ENCODE assay signal across 23 cellular contexts in genomic region chr15:70690491-70691281, GRCh38.
DNase-seq lines count a peak whose midpoint lies in the region; ATAC-seq, FAIRE-seq and TF ChIP-seq lines count a peak whose summit lies in the region.
"Had no signal": no experiment of that assay in that cellular context is flagged by ENCODE, and none has a peak within 500 bp of the region (broad histone marks: within the 10 kb centered on the region; RNA-seq: fewer than 3 reads in every experiment).

No MANE protein-coding gene starts in this region.

- CTCF ChIA-PET in Panc1 (lab: Charles Lee): no interaction called here

- H3K27me3 ChIP-seq in Panc1 (ENCODE audit: control insufficient read depth, insufficient read depth, low read length) (no peaks in the 10 kb centered on the region), right lobe of liver (no peaks in the 10 kb centered on the region)
- H3K27me3 ChIP-seq: ascending aorta; BLaER1 treated with 17β-estradiol and CSF1 and Interleukin-3, amounts not matched to agents 10 nM and 100 nM; right atrium auricular region; uterus had no signal

- in situ Hi-C loops in Panc1 (cut with HindIII; ENCODE audit: low pct_unique_long_range_greater_than_20kb, low sequenced_read_pairs): no loop called here

- DNase-seq in Panc1 (ENCODE audit: low read depth, low spot score) (no peak), right lobe of liver (no peak), NCI-H748 treated with DMSO at 0.1 percent for 48 hours (lab: John Stamatoyannopoulos, UW) (no peak)
- no peak for DNase-seq in stimulated activated CD8-positive, alpha-beta memory T cell treated with anti-CD3 and anti-CD28 coated beads, Interleukin-4, amount 100 ng/mL, for 48 hours
- DNase-seq: activated B cell treated with CpG ODN at 0.5 μM for 24 hours; activated CD8-positive, alpha-beta T cell treated with anti-CD3 and anti-CD28 coated beads for 36 hours; activated naive CD4-positive, alpha-beta T cell treated with anti-CD3 and anti-CD28 coated beads, Interleukin-2, amount 50 U/mL, for 16 hours; activated T-cell treated with anti-CD3 and anti-CD28 coated beads, Interleukin-2, amount 50 U/mL, for 48 hours; effector memory CD4-positive, alpha-beta T cell; immature natural killer cell; NCI-H146; nucleus accumbens; stimulated activated CD4-positive, alpha-beta T cell treated with anti-CD3 and anti-CD28 coated beads, Interleukin-15, amount 100 ng/mL, for 24 hours; uterus had no signal

- no peak for TF ChIP-seq POLR2A in right lobe of liver (IDR thresholded peaks at IDR 0.05)

- ATAC-seq in Panc1 (no peak), right lobe of liver (peak; percentile 43 to 64 (median 46)), HG03095 (IDR thresholded peaks at IDR 0.05; ENCODE audit: unreplicated experiment) (no peak), GM21717 (IDR thresholded peaks at IDR 0.05; ENCODE audit: unreplicated experiment) (no peak)
- ATAC-seq: activated CD8-positive, alpha-beta T cell treated with anti-CD3 and anti-CD28 coated beads for 36 hours; HCT116 had no signal

- TSS peak; percentile 1 for BruUV-seq in Panc1 (replicated peaks; lab: Mats Ljungman, UMichigan)

- TF ChIP-seq CTCF in Panc1 (IDR thresholded peaks at IDR 0.05): no peak
- no peak for TF ChIP-seq CTCF in right lobe of liver (IDR thresholded peaks at IDR 0.05)

- H3K27ac ChIP-seq in Panc1 (ENCODE audit: low read length): peak overlapping the region; percentile 53; the same call in 1 of the 2 replicates
- no peak overlapping the region for H3K27ac ChIP-seq in right lobe of liver
- H3K27ac ChIP-seq: ascending aorta; BLaER1 treated with 17β-estradiol and CSF1 and Interleukin-3, amounts not matched to agents 10 nM and 100 nM; right atrium auricular region; uterus had no signal

- intact Hi-C loops in Panc1 (cut with micrococcal nuclease; ENCODE audit: unreplicated experiment) (no loop called here), right lobe of liver (cut with DNase I) (no loop called here)

- H3K4me1 ChIP-seq in Panc1 (ENCODE audit: control insufficient read depth, insufficient read depth, low read length) (peaks cover 29% of the 10 kb centered on the region), right lobe of liver (peaks cover 0 to 11% (median 2%) of the 10 kb centered on the region in 4 donors)
- H3K4me1 ChIP-seq: BLaER1 treated with 17β-estradiol and CSF1 and Interleukin-3, amounts not matched to agents 10 nM and 100 nM; uterus had no signal

- H3K36me3 ChIP-seq in Panc1 (ENCODE audit: control insufficient read depth, insufficient read depth, low read length): peaks cover 54% of the 10 kb centered on the region
- H3K36me3 ChIP-seq in right lobe of liver: peaks cover 0 to 5% (median 3%) of the 10 kb centered on the region in 4 donors
- H3K36me3 ChIP-seq: BLaER1 treated with 17β-estradiol and CSF1 and Interleukin-3, amounts not matched to agents 10 nM and 100 nM; uterus had no signal

- H3K9me3 ChIP-seq in Panc1 (ENCODE audit: control insufficient read depth, insufficient read depth, low read depth, low read length) (no peaks in the 10 kb centered on the region), right lobe of liver (no peaks in the 10 kb centered on the region)
- H3K9me3 ChIP-seq: ascending aorta; BLaER1 treated with 17β-estradiol and CSF1 and Interleukin-3, amounts not matched to agents 10 nM and 100 nM; right atrium auricular region; uterus had no signal

- WGBS in right lobe of liver (ENCODE audit: insufficient coverage, low coverage, low lambda C conversion rate, missing lambda C conversion rate): 28% methylated on average over 2 of the region's 2 CpGs

- FAIRE-seq in A204.1 (lab: Jason Lieb, UNC): peak; percentile 41
- peak; percentile 70 for FAIRE-seq in endometrium (lab: Jason Lieb, UNC)
- FAIRE-seq: D721Med had no signal

- POLR2A ChIA-PET in Panc1 (lab: Charles Lee): interaction anchor here (1.0 kb wide), 1 partner anchor 1125 kb away, joined by 3 read pairs; no protein-coding TSS in a partner anchor

- H3K4me3 ChIP-seq in Panc1 (ENCODE audit: low read depth in 2 of 2, low read length in 2 of 2) (no peak overlapping the region), right lobe of liver (no peak overlapping the region)
- H3K4me3 ChIP-seq: BLaER1 treated with 17β-estradiol and CSF1 and Interleukin-3, amounts not matched to agents 10 nM and 100 nM; right atrium auricular region; uterus had no signal

Comparison
In these comparisons a context has a peak if more than half of its experiments do, and no peak if none do; other contexts are left out.
1. ATAC-seq: peak in right lobe of liver (4 of 4); none in Panc1 (single experiment), HG03095 (single experiment) and GM21717 (single experiment).